Comparison of ENCODE assay signal across 8 cellular contexts in the genomic region with DNA sequence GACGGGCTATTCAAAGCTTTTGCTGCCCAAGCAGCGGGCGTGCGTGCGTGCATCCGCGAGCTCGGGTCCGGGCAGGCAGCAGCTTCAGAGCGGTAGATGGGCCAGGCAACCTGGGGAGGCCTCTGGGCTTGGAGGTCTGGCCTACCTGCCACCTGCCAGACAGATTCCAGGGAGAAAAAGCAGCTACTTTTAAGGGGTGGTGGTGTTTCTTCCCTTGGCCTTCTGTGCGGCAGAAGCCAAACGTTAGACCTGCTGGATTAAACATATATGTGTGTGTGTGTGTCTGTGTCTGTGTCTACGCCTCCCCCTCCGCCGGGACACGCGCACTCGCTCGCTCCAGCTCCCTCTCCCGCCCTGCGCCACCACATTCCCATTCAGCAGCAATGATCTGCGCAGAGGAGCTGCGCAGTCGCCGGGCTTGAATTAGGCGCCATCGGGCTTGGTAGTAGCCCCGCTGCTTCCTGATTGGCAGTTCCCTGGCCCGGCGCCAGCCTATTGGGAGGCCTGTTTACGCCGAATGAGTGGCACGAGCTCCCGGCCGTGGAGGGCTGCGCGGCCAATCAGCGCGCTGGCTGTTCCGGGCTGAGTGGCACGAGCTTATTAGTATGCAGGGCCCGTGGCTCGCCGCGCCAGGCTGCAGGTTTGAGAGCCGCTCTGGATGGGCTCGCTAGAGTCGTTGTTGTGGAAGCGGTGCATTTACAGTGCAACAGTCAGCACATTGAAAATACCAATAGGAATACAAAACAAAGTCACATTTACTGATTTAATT. TPM values are rescaled to one million over a fixed set of nuclear protein-coding genes. Genes with fewer than 3 reads are reported as not detected.
A peak's percentile ranks its signal among the peaks of the same experiment; 100 is the strongest.
DNase-seq lines count a peak whose midpoint lies in the region; ATAC-seq and TF ChIP-seq lines count a peak whose summit lies in the region.

TSS of gene BAHCC1 (plus strand) at position 627 of the 769 bp plus-strand sequence. CDS start 4,283 bp downstream, outside the sequence.

- H3K9me3 ChIP-seq in DND-41 (ENCODE audit: insufficient read depth, low read length, severe bottlenecking) (no peaks in the 10 kb centered on the region), fibroblast of lung (ENCODE audit: control insufficient read depth, insufficient read depth, low read depth, low read length) (no peaks in the 10 kb centered on the region)

- H2AFZ ChIP-seq in DND-41 (ENCODE audit: low read depth, low read length) (peak within 1 kb of the TSS; percentile 70), fibroblast of lung (ENCODE audit: low read length) (no peak within 1 kb of the TSS)

- peak within 1 kb of the TSS; percentile 76 for H3K9ac ChIP-seq in DND-41 (ENCODE audit: low read depth, low read length)
- H3K9ac ChIP-seq in fibroblast of lung (ENCODE audit: insufficient read depth, low read length), result peak within 1 kb of the TSS; percentile 94

- ATAC-seq in DND-41 (ENCODE audit: insufficient read depth, low read depth) (peak; percentile 89), HG03135 (IDR thresholded peaks at IDR 0.05; ENCODE audit: unreplicated experiment) (no peak)

- peak within 1 kb of the TSS; percentile 57 for H3K27ac ChIP-seq in DND-41 (ENCODE audit: low read length)
- peak within 1 kb of the TSS; percentile 95 for H3K27ac ChIP-seq in fibroblast of lung (ENCODE audit: insufficient read depth, low read length)

- peak; percentile 52 for TF ChIP-seq POLR2A in Raji (IDR thresholded peaks at IDR 0.05; ENCODE audit: insufficient read depth, low read depth, low read length)

- H3K79me2 ChIP-seq in DND-41 (ENCODE audit: insufficient read depth, low read length) (peaks cover 7% of the 10 kb centered on the region; the same call in 1 of the 2 replicates), fibroblast of lung (ENCODE audit: control insufficient read depth, insufficient read depth, low read length) (peaks cover 68% of the 10 kb centered on the region)

- H3K4me2 ChIP-seq in DND-41 (ENCODE audit: insufficient read depth, low read length), result peak within 1 kb of the TSS; percentile 83
- H3K4me2 ChIP-seq in fibroblast of lung (ENCODE audit: extremely low read depth, insufficient read depth, low read length), result peak within 1 kb of the TSS; percentile 96

- peaks cover 30% of the 10 kb centered on the region for H4K20me1 ChIP-seq in DND-41 (ENCODE audit: insufficient read depth, low read length)
- H4K20me1 ChIP-seq in fibroblast of lung (ENCODE audit: control insufficient read depth, extremely low read depth, insufficient read depth, low read length), result no peaks in the 10 kb centered on the region

- H3K4me3 ChIP-seq in DND-41 (ENCODE audit: low read depth in 1 of 2, low read length in 2 of 2) (peak within 1 kb of the TSS; percentile 29 to 61; a peak in 3 of 4 replicates), fibroblast of lung (replicated peaks in 1 of 4; ENCODE audit: control extremely low read depth in 1 of 4, insufficient read depth in 1 of 4, low read depth in 3 of 4, low read length in 4 of 4) (peak within 1 kb of the TSS; percentile 56 to 86 (median 76))

- H3K36me3 ChIP-seq in DND-41 (ENCODE audit: insufficient read depth, low read length), result no peaks in the 10 kb centered on the region; the same call in 1 of the 2 replicates
- no peaks in the 10 kb centered on the region for H3K36me3 ChIP-seq in fibroblast of lung (ENCODE audit: control insufficient read depth, insufficient read depth, low read length)

- peak; percentile 2 for TF ChIP-seq CTCF in DND-41 (IDR thresholded peaks at IDR 0.05; ENCODE audit: borderline replicate concordance, extremely low read depth, low read length, poor library complexity, severe bottlenecking)
- TF ChIP-seq CTCF in fibroblast of lung (conservative IDR thresholded peaks at IDR 0.05 in 1 of 2, IDR thresholded peaks at IDR 0.05 in 1 of 2; ENCODE audit: low read depth in 1 of 2, low read length in 2 of 2), result no peak

- H3K4me1 ChIP-seq in DND-41 (ENCODE audit: insufficient read depth, low read length) (peaks cover 67% of the 10 kb centered on the region), fibroblast of lung (ENCODE audit: control insufficient read depth, extremely low read depth, insufficient read depth, low read length) (peaks cover 25% of the 10 kb centered on the region)

- peak; percentile 98 for DNase-seq in DND-41
- DNase-seq in LoVo (ENCODE audit: low spot score), result peak; percentile 100
- peak; percentile 58 for DNase-seq in activated effector memory CD4-positive, alpha-beta T cell treated with Interleukin-2 at 50 U/mL for 16 hours
- peak; percentile 100 for DNase-seq in fibroblast of lung (ENCODE audit: low read depth in 2 of 2)
- DNase-seq in myocyte (ENCODE audit: low read depth), result peak; percentile 100
- peak; percentile 56 to 65 for DNase-seq in stimulated activated CD8-positive, alpha-beta memory T cell treated with anti-CD3 and anti-CD28 coated beads, Interleukin-7, amount 100 ng/mL, for 1 hour (ENCODE audit: low read depth in 2 of 2)

- H3K27me3 ChIP-seq in DND-41 (ENCODE audit: insufficient read depth, low read length, poor library complexity) (peaks cover 93% of the 10 kb centered on the region), fibroblast of lung (ENCODE audit: control insufficient read depth, insufficient read depth, low read length) (no peaks in the 10 kb centered on the region)

RNA-seq across cellular contexts. Expression of gene BAHCC1, which starts in this region (rescaled TPM):
- total RNA-seq in fibroblast of lung (3.9 and 7.3 TPM in 2 replicates), myocyte (5.5 and 5.7 TPM in 2 replicates)
- 1.5 and 1.8 TPM in 2 replicates for polyA plus RNA-seq in fibroblast of lung
- polyA plus RNA-seq in fibroblast of lung (2012), result 6.8 and 7.2 TPM in 2 replicates
- polyA minus RNA-seq in fibroblast of lung (ENCODE audit: low replicate concordance), result 6.3 and 8.6 TPM in 2 replicates
- 7.3 TPM for polyA plus RNA-seq in myocyte (2012)
